Comparison of ENCODE assay signal across 16 cellular contexts in genomic region chr5:147780924-147781530, GRCh38. TPM values are rescaled to one million over a fixed set of nuclear protein-coding genes. Genes with fewer than 3 reads are reported as not detected.
DNase-seq lines count a peak whose midpoint lies in the region; ATAC-seq and TF ChIP-seq lines count a peak whose summit lies in the region.
"Had no signal": no experiment of that assay in that cellular context is flagged by ENCODE, and none has a peak within 500 bp of the region (broad histone marks: within the 10 kb centered on the region; RNA-seq: fewer than 3 reads in every experiment).

No MANE protein-coding gene starts in this region.

- ATAC-seq in Right ventricle myocardium superior (ENCODE audit: poor library complexity) (no peak), HG02610 (IDR thresholded peaks at IDR 0.05; ENCODE audit: unreplicated experiment) (no peak)
- ATAC-seq in activated CD8-positive, alpha-beta T cell treated with anti-CD3 and anti-CD28 coated beads, Interleukin-2, amount 10 ng/mL, durations not matched to agents 7 days and 5 days, result no peak
- no peak for ATAC-seq in stimulated activated naive CD8-positive, alpha-beta T cell treated with anti-CD3 and anti-CD28 coated beads, Interleukin-15, amount 100 ng/mL, for 72 hours
- ATAC-seq: esophagus mucosa had no signal

- in situ Hi-C loops in ACHN (cut with HindIII; ENCODE audit: low pct_ligation_motif_present, low pct_unique_long_range_greater_than_20kb, low sequenced_read_pairs), result no loop called here

- H3K27ac ChIP-seq in cardiac muscle cell (peak overlapping the region; percentile 31), iPS-18a (ENCODE audit: low read length) (peak overlapping the region; percentile 38)
- H3K27ac ChIP-seq: HL-60, neutrophil, RWPE1 had no signal

- H3K36me3 Mint-ChIP-seq in activated CD8-positive, alpha-beta T cell treated with anti-CD3 and anti-CD28 coated beads, Interleukin-2, amount 10 ng/mL, durations not matched to agents 7 days and 5 days (ENCODE audit: low read depth), result peaks cover 10% of the 10 kb centered on the region
- no peaks in the 10 kb centered on the region for H3K36me3 Mint-ChIP-seq in type B pancreatic cell

- CTCF ChIA-PET in activated CD8-positive, alpha-beta T cell treated with anti-CD3 and anti-CD28 coated beads, Interleukin-2, amount 10 ng/mL, durations not matched to agents 7 days and 5 days (lab: Charles Lee), result interaction anchor here (1.5 kb wide), 1 partner anchor 42 kb away, joined by 3 read pairs; no protein-coding TSS in a partner anchor

- POLR2A ChIA-PET in activated CD8-positive, alpha-beta T cell treated with anti-CD3 and anti-CD28 coated beads, Interleukin-2, amount 10 ng/mL, durations not matched to agents 7 days and 5 days (lab: Charles Lee), result no interaction called here

- no peak overlapping the region for H3K4me3 ChIP-seq in cardiac muscle cell
- H3K4me3 ChIP-seq in iPS-18a (ENCODE audit: low read length), result peak overlapping the region; percentile 98

- no peaks in the 10 kb centered on the region for H3K36me3 ChIP-seq in cardiac muscle cell
- H3K36me3 ChIP-seq in iPS-18a (ENCODE audit: control insufficient read depth, low read depth, low read length), result no peaks in the 10 kb centered on the region
- H3K36me3 ChIP-seq: neutrophil had no signal

- peak overlapping the region; percentile 50 for H3K27ac Mint-ChIP-seq in activated CD8-positive, alpha-beta T cell treated with anti-CD3 and anti-CD28 coated beads, Interleukin-2, amount 10 ng/mL, durations not matched to agents 7 days and 5 days
- peak overlapping the region; percentile 22 for H3K27ac Mint-ChIP-seq in type B pancreatic cell
- no peak overlapping the region for H3K27ac Mint-ChIP-seq in stimulated activated naive CD8-positive, alpha-beta T cell treated with anti-CD3 and anti-CD28 coated beads, Interleukin-15, amount 100 ng/mL, for 72 hours

- no peak for TF ChIP-seq CTCF in cardiac muscle cell (IDR thresholded peaks at IDR 0.05; ENCODE audit: low read depth, low read length)
- no peak for TF ChIP-seq CTCF in type B pancreatic cell (conservative IDR thresholded peaks at IDR 0.05)

- intact Hi-C loops in Right ventricle myocardium superior (cut with DNase I), result no loop called here

- H3K9me3 ChIP-seq in cardiac muscle cell (ENCODE audit: low read depth) (no peaks in the 10 kb centered on the region), iPS-18a (ENCODE audit: control insufficient read depth, low read depth, low read length) (peaks cover 5% of the 10 kb centered on the region)
- H3K9me3 ChIP-seq: neutrophil had no signal

- no peaks in the 10 kb centered on the region for H3K9me3 Mint-ChIP-seq in activated CD8-positive, alpha-beta T cell treated with anti-CD3 and anti-CD28 coated beads, Interleukin-2, amount 10 ng/mL, durations not matched to agents 7 days and 5 days (ENCODE audit: insufficient read depth)
- H3K9me3 Mint-ChIP-seq in type B pancreatic cell, result no peaks in the 10 kb centered on the region
- peaks cover 0 to 6% of the 10 kb centered on the region in 2 donors for H3K9me3 Mint-ChIP-seq in stimulated activated naive CD8-positive, alpha-beta T cell treated with anti-CD3 and anti-CD28 coated beads, Interleukin-15, amount 100 ng/mL, for 72 hours

- peak overlapping the region; percentile 95 for H3K9ac ChIP-seq in iPS-18a (ENCODE audit: low read length)

- peaks cover 23% of the 10 kb centered on the region for H3K4me1 Mint-ChIP-seq in activated CD8-positive, alpha-beta T cell treated with anti-CD3 and anti-CD28 coated beads, Interleukin-2, amount 10 ng/mL, durations not matched to agents 7 days and 5 days (ENCODE audit: low read depth)
- H3K4me1 Mint-ChIP-seq in type B pancreatic cell (ENCODE audit: unreplicated experiment), result peaks cover 25% of the 10 kb centered on the region
- H3K4me1 Mint-ChIP-seq in stimulated activated naive CD8-positive, alpha-beta T cell treated with anti-CD3 and anti-CD28 coated beads, Interleukin-15, amount 100 ng/mL, for 72 hours, result peaks cover 22% of the 10 kb centered on the region

- no peaks in the 10 kb centered on the region for H3K27me3 ChIP-seq in cardiac muscle cell
- H3K27me3 ChIP-seq in iPS-18a (ENCODE audit: control insufficient read depth, insufficient read depth, low read length), result no peaks in the 10 kb centered on the region

- peak overlapping the region; percentile 86 for H3K4me3 Mint-ChIP-seq in activated CD8-positive, alpha-beta T cell treated with anti-CD3 and anti-CD28 coated beads, Interleukin-2, amount 10 ng/mL, durations not matched to agents 7 days and 5 days
- H3K4me3 Mint-ChIP-seq in type B pancreatic cell, result peak overlapping the region; percentile 93
- peak overlapping the region in 1 of 2 donors; percentile 13 for H3K4me3 Mint-ChIP-seq in stimulated activated naive CD8-positive, alpha-beta T cell treated with anti-CD3 and anti-CD28 coated beads, Interleukin-15, amount 100 ng/mL, for 72 hours

- H3K4me1 ChIP-seq in cardiac muscle cell (ENCODE audit: low read depth), result no peaks in the 10 kb centered on the region
- H3K4me1 ChIP-seq in iPS-18a (ENCODE audit: control insufficient read depth, low read depth, low read length), result peaks cover 32% of the 10 kb centered on the region

- DNase-seq in cardiac muscle cell (ENCODE audit: low read depth in 1 of 2, low spot score in 1 of 2) (no peak), Right ventricle myocardium superior (no peak), type B pancreatic cell (ENCODE audit: extremely low spot score, unreplicated experiment) (no peak), ACHN (no peak)
- no peak for DNase-seq in activated CD8-positive, alpha-beta T cell treated with anti-CD3 and anti-CD28 coated beads, Interleukin-2, amount 10 ng/mL, durations not matched to agents 7 days and 5 days
- no peak for DNase-seq in stimulated activated naive CD8-positive, alpha-beta T cell treated with anti-CD3 and anti-CD28 coated beads, Interleukin-15, amount 100 ng/mL, for 72 hours
- DNase-seq: amniotic stem cell; kidney; NCI-H1694; stimulated activated naive CD4-positive, alpha-beta T cell had no signal

- H3K27me3 Mint-ChIP-seq in activated CD8-positive, alpha-beta T cell treated with anti-CD3 and anti-CD28 coated beads, Interleukin-2, amount 10 ng/mL, durations not matched to agents 7 days and 5 days (ENCODE audit: low read depth), result peaks cover 6% of the 10 kb centered on the region
- H3K27me3 Mint-ChIP-seq in type B pancreatic cell, result no peaks in the 10 kb centered on the region
- no peaks in the 10 kb centered on the region for H3K27me3 Mint-ChIP-seq in stimulated activated naive CD8-positive, alpha-beta T cell treated with anti-CD3 and anti-CD28 coated beads, Interleukin-15, amount 100 ng/mL, for 72 hours

RNA-seq across cellular contexts. Expression of gene JAKMIP2, which starts 1.5 kb away (rescaled TPM):
- total RNA-seq in cardiac muscle cell (15.9 and 19.6 TPM in 2 replicates), Right ventricle myocardium superior (0.27 TPM), type B pancreatic cell (ENCODE audit: low replicate concordance) (2.7 and 13.8 TPM in 2 replicates)
- 14.5 and 20.0 TPM in 2 replicates for polyA plus RNA-seq in cardiac muscle cell
- 1 to 10 TPM; 8.2 to 8.9 TPM for total RNA-seq in activated CD8-positive, alpha-beta T cell treated with anti-CD3 and anti-CD28 coated beads, Interleukin-2, amount 10 ng/mL, durations not matched to agents 7 days and 5 days

RNA-seq across cellular contexts. Expression of gene SPINK1, which starts 50.4 kb away (rescaled TPM):
- total RNA-seq in cardiac muscle cell (not detected in 2 replicates), Right ventricle myocardium superior (not detected), type B pancreatic cell (ENCODE audit: low replicate concordance) (613 and 930 TPM in 2 replicates)
- 2.6 TPM in 1 of 2 replicates, not detected in the other for polyA plus RNA-seq in cardiac muscle cell
- total RNA-seq in activated CD8-positive, alpha-beta T cell treated with anti-CD3 and anti-CD28 coated beads, Interleukin-2, amount 10 ng/mL, durations not matched to agents 7 days and 5 days, result not detected
- total RNA-seq: esophagus mucosa had no signal

Comparison
In these comparisons a context has a peak if more than half of its experiments do, and no peak if none do; other contexts are left out.
1. H3K27ac Mint-ChIP-seq: peak in activated CD8-positive, alpha-beta T cell treated with anti-CD3 and anti-CD28 coated beads, Interleukin-2, amount 10 ng/mL, durations not matched to agents 7 days and 5 days (single experiment) and type B pancreatic cell (single experiment); none in stimulated activated naive CD8-positive, alpha-beta T cell treated with anti-CD3 and anti-CD28 coated beads, Interleukin-15, amount 100 ng/mL, for 72 hours (0 of 2).
2. RNA of gene SPINK1, which starts 50.4 kb away (total RNA-seq): 613 to 930 TPM in type B pancreatic cell; not detected in cardiac muscle cell, not detected in Right ventricle myocardium superior (single experiment) and not detected in activated CD8-positive, alpha-beta T cell treated with anti-CD3 and anti-CD28 coated beads, Interleukin-2, amount 10 ng/mL, durations not matched to agents 7 days and 5 days; every median in the first group is over 100 times any median in the second.